In genomic region chr3:73569246-73569760, GRCh38 we compare ENCODE assay signal across 13 cellular contexts. TPM values are rescaled to one million over a fixed set of nuclear protein-coding genes. Genes with fewer than 3 reads are reported as not detected.
"Had no signal": no experiment of that assay in that cellular context is flagged by ENCODE, and none has a peak within 500 bp of the region (broad histone marks: within the 10 kb centered on the region; RNA-seq: fewer than 3 reads in every experiment).

No MANE protein-coding gene starts in this region.

- H3K27ac Mint-ChIP-seq: activated CD8-positive, alpha-beta memory T cell treated with anti-CD3 and anti-CD28 coated beads, Interleukin-2, amount 10 ng/mL, durations not matched to agents 7 days and 5 days; activated naive CD8-positive, alpha-beta T cell; activated T-cell treated with anti-CD3 and anti-CD28 coated beads, Interleukin-2, amount 50 U/mL, for 24 hours; natural killer cell treated with Interleukin-12 subunit alpha and Interleukin-12 subunit beta and Interleukin-15 and Interleukin-18, amount 100 ng/mL, for 72 hours had no signal

- H3K4me3 ChIP-seq: lower lobe of right lung, thyroid gland, uterus had no signal

- H3K27me3 ChIP-seq: thyroid gland, uterus had no signal

- H3K9me3 Mint-ChIP-seq: activated T-cell treated with anti-CD3 and anti-CD28 coated beads, Interleukin-2, amount 50 U/mL, for 24 hours had no signal

- H3K4me1 ChIP-seq: lower lobe of right lung, thyroid gland had no signal

- H3K9me3 ChIP-seq: lower lobe of right lung, thyroid gland, uterus had no signal

- H3K27ac ChIP-seq: lower lobe of right lung, thyroid gland, uterus had no signal

- H3K4me1 Mint-ChIP-seq: activated CD8-positive, alpha-beta memory T cell treated with anti-CD3 and anti-CD28 coated beads, Interleukin-2, amount 10 ng/mL, durations not matched to agents 7 days and 5 days had no signal

- H3K36me3 ChIP-seq: lower lobe of right lung, thyroid gland, uterus had no signal

- H3K4me3 Mint-ChIP-seq: activated CD8-positive, alpha-beta memory T cell treated with anti-CD3 and anti-CD28 coated beads, Interleukin-2, amount 10 ng/mL, durations not matched to agents 7 days and 5 days; activated naive CD8-positive, alpha-beta T cell; activated T-cell treated with anti-CD3 and anti-CD28 coated beads, Interleukin-2, amount 50 U/mL, for 24 hours; natural killer cell treated with Interleukin-12 subunit alpha and Interleukin-12 subunit beta and Interleukin-15 and Interleukin-18, amount 100 ng/mL, for 72 hours had no signal

- DNase-seq: activated CD4-positive, alpha-beta T cell treated with anti-CD3 and anti-CD28 coated beads, Interleukin-2, amount 50 U/mL, for 48 hours; activated CD4-positive, CD25-positive, alpha-beta regulatory T cell treated with anti-CD3 and anti-CD28 coated beads, Interleukin-2, amount 50 U/mL, for 72 hours; activated CD8-positive, alpha-beta memory T cell treated with anti-CD3 and anti-CD28 coated beads, Interleukin-2, amount 10 ng/mL, durations not matched to agents 7 days and 5 days; activated effector memory CD4-positive, alpha-beta T cell treated with Interleukin-2 at 50 U/mL for 16 hours; activated T-cell treated with anti-CD3 and anti-CD28 coated beads, Interleukin-2, amount 50 U/mL, for 24 hours; hippocampal formation; lower lobe of right lung; midbrain; SW 1271; thyroid gland; uterus had no signal

- ATAC-seq: activated CD8-positive, alpha-beta memory T cell treated with anti-CD3 and anti-CD28 coated beads, Interleukin-2, amount 10 ng/mL, durations not matched to agents 7 days and 5 days; lower lobe of right lung; natural killer cell treated with Interleukin-12 subunit alpha and Interleukin-12 subunit beta and Interleukin-15 and Interleukin-18, amount 100 ng/mL, for 72 hours had no signal

- H3K36me3 Mint-ChIP-seq: activated CD8-positive, alpha-beta memory T cell treated with anti-CD3 and anti-CD28 coated beads, Interleukin-2, amount 10 ng/mL, durations not matched to agents 7 days and 5 days; activated naive CD8-positive, alpha-beta T cell; natural killer cell treated with Interleukin-12 subunit alpha and Interleukin-12 subunit beta and Interleukin-15 and Interleukin-18, amount 100 ng/mL, for 72 hours had no signal

RNA-seq across cellular contexts. Expression of gene PDZRN3, which starts 55.4 kb away (rescaled TPM):
- total RNA-seq: activated CD8-positive, alpha-beta memory T cell treated with anti-CD3 and anti-CD28 coated beads, Interleukin-2, amount 10 ng/mL, durations not matched to agents 7 days and 5 days; natural killer cell treated with Interleukin-12 subunit alpha and Interleukin-12 subunit beta and Interleukin-15 and Interleukin-18, amount 100 ng/mL, for 72 hours had no signal
